Comparison of ENCODE assay signal across 24 cellular contexts in the genomic region with DNA sequence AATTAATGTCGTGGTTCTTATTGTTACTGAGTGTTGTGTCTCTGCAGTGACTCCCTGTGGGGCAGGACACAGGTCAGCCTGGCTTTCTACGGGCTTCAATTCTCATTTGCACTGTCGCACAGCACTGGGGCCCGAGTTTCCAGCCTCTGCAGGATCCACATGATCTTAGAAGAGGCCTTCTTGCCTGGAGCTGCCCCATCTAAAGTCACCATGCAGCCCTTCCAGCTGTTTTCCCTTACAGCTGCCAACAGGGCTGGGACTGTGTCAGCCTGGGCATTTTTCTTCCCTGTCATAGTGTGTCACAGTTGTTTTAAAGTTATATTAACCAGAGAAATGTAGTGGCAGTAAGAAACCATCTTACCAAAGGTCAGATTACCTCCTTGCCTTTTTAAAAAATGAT. TPM values are rescaled to one million over a fixed set of nuclear protein-coding genes. Genes with fewer than 3 reads are reported as not detected.
DNase-seq lines count a peak whose midpoint lies in the region; ATAC-seq and TF ChIP-seq lines count a peak whose summit lies in the region.
"Had no signal": no experiment of that assay in that cellular context is flagged by ENCODE, and none has a peak within 500 bp of the region (broad histone marks: within the 10 kb centered on the region; RNA-seq: fewer than 3 reads in every experiment).

No MANE protein-coding gene starts in this region.

- ATAC-seq in heart left ventricle (no peak), left ventricle myocardium superior (no peak)
- ATAC-seq: CD8-positive, alpha-beta T cell; GM23338; left lobe of liver; naive thymus-derived CD4-positive, alpha-beta T cell; pancreas; T-helper 17 cell had no signal

- H3K27ac Mint-ChIP-seq in chondrocyte (ENCODE audit: unreplicated experiment): no peak overlapping the region
- H3K27ac Mint-ChIP-seq in nephron: peak overlapping the region; percentile 0 to 49 (median 25)
- H3K27ac Mint-ChIP-seq: activated T-cell treated with anti-CD3 and anti-CD28 coated beads, Interleukin-2, amount 50 U/mL, for 24 hours; CD8-positive, alpha-beta T cell; GM23338; naive thymus-derived CD4-positive, alpha-beta T cell; T-helper 17 cell; type B pancreatic cell had no signal

- H3K9me3 Mint-ChIP-seq in chondrocyte (ENCODE audit: low read depth): no peaks in the 10 kb centered on the region
- no peaks in the 10 kb centered on the region for H3K9me3 Mint-ChIP-seq in nephron
- H3K9me3 Mint-ChIP-seq: activated T-cell treated with anti-CD3 and anti-CD28 coated beads, Interleukin-2, amount 50 U/mL, for 24 hours; CD8-positive, alpha-beta T cell; GM23338; naive thymus-derived CD4-positive, alpha-beta T cell; type B pancreatic cell had no signal

- no peaks in the 10 kb centered on the region for H3K27me3 ChIP-seq in heart left ventricle
- H3K27me3 ChIP-seq in transverse colon: no peaks in the 10 kb centered on the region
- H3K27me3 ChIP-seq: adrenal gland, pancreas had no signal

- TF ChIP-seq CTCF in heart left ventricle (IDR thresholded peaks at IDR 0.05) (no peak), chondrocyte (IDR thresholded peaks at IDR 0.05) (no peak), nephron (IDR thresholded peaks at IDR 0.05; ENCODE audit: unreplicated experiment in 3 of 3) (no peak), transverse colon (IDR thresholded peaks at IDR 0.05) (no peak)

- TF ChIP-seq EP300 in transverse colon (IDR thresholded peaks at IDR 0.05; ENCODE audit: low read depth): no peak

- 25 to 54% (median 44%) methylated on average over 4 of the region's 4 CpGs for WGBS in heart left ventricle, 4 donors
- 61 to 67% methylated on average over 1 to 4 of the region's 4 CpGs for WGBS in transverse colon (ENCODE audit: low coverage in 1 of 2), 2 donors

- H3K4me1 Mint-ChIP-seq in chondrocyte (ENCODE audit: low read depth): peaks cover 67% of the 10 kb centered on the region
- H3K4me1 Mint-ChIP-seq in nephron: peaks cover 57% of the 10 kb centered on the region

- no peak overlapping the region for H3K4me3 ChIP-seq in heart left ventricle
- H3K4me3 ChIP-seq in transverse colon: no peak overlapping the region
- H3K4me3 ChIP-seq: adrenal gland, GM23338, pancreas had no signal

- DNase-seq in heart left ventricle: peak in 1 of 5 donors; percentile 24
- no peak for DNase-seq in left ventricle myocardium superior
- DNase-seq in chondrocyte (ENCODE audit: low spot score): peak; percentile 24
- no peak for DNase-seq in transverse colon
- no peak for DNase-seq in stimulated activated CD8-positive, alpha-beta memory T cell treated with anti-CD3 and anti-CD28 coated beads, Interleukin-4, amount 100 ng/mL, for 48 hours
- DNase-seq in NOMO-1 treated with dmso at 0.1 percent for 144 hours (lab: John Stamatoyannopoulos, UW; ENCODE audit: unreplicated experiment): no peak
- no peak for DNase-seq in NCI-H1930 (lab: John Stamatoyannopoulos, UW)
- DNase-seq: activated T-cell treated with anti-CD3 and anti-CD28 coated beads, Interleukin-2, amount 50 U/mL, for 24 hours; CD8-positive, alpha-beta T cell; dermis blood vessel endothelial cell; DMS53; GDM1; KG1; naive thymus-derived CD4-positive, alpha-beta T cell; NCI-H1694 treated with DMSO at 0.1 percent for 48 hours; NCI-H526 treated with DMSO at 0.1 percent for 48 hours; pancreas; SK-N-SH; T-helper 17 cell had no signal

- peaks cover 3 to 92% (median 58%) of the 10 kb centered on the region in 12 donors for H3K4me1 ChIP-seq in heart left ventricle
- H3K4me1 ChIP-seq in transverse colon: peaks cover 11 to 40% (median 24%) of the 10 kb centered on the region in 4 donors
- H3K4me1 ChIP-seq: pancreas had no signal

- no peaks in the 10 kb centered on the region for H3K27me3 Mint-ChIP-seq in chondrocyte (ENCODE audit: low read depth)
- H3K27me3 Mint-ChIP-seq in nephron (ENCODE audit: low read depth): peaks cover 6% of the 10 kb centered on the region
- H3K27me3 Mint-ChIP-seq: activated T-cell treated with anti-CD3 and anti-CD28 coated beads, Interleukin-2, amount 50 U/mL, for 24 hours; type B pancreatic cell had no signal

- intact Hi-C loops in heart left ventricle (cut with DNase I): loop anchor here in 3 of 10 donors (2.0 to 5.0 kb wide), 4 partner anchors 40 to 149 kb away; no protein-coding TSS in a partner anchor
- intact Hi-C loops in left ventricle myocardium superior (cut with micrococcal nuclease): loop anchor here (5.0 kb wide), 1 partner anchor 150 kb away; no protein-coding TSS in a partner anchor
- intact Hi-C loops in transverse colon (cut with DNase I; ENCODE audit: low total_unique reads): loop anchor here (2.0 kb wide), 1 partner anchor 149 kb away; no protein-coding TSS in a partner anchor

- no peaks in the 10 kb centered on the region for H3K9me3 ChIP-seq in heart left ventricle
- no peaks in the 10 kb centered on the region for H3K9me3 ChIP-seq in transverse colon
- H3K9me3 ChIP-seq: adrenal gland, pancreas, SK-N-SH had no signal

- no peak for TF ChIP-seq POLR2A in heart left ventricle (IDR thresholded peaks at IDR 0.05)
- no peak for TF ChIP-seq POLR2A in transverse colon (IDR thresholded peaks at IDR 0.05)

- H3K4me3 Mint-ChIP-seq in chondrocyte (ENCODE audit: unreplicated experiment) (no peak overlapping the region), nephron (no peak overlapping the region)
- H3K4me3 Mint-ChIP-seq: activated T-cell treated with anti-CD3 and anti-CD28 coated beads, Interleukin-2, amount 50 U/mL, for 24 hours; CD8-positive, alpha-beta T cell; GM23338; naive thymus-derived CD4-positive, alpha-beta T cell; T-helper 17 cell; type B pancreatic cell had no signal

- in situ Hi-C loops in transverse colon (cut with MboI; ENCODE audit: low pct_ligation_motif_present in 1 of 4, low pct_unique_long_range_greater_than_20kb in 1 of 4, low sequenced_read_pairs in 3 of 4): loop anchor here in 3 of 4 donors (5.0 to 10.0 kb wide), 2 partner anchors 145 to 153 kb away; no protein-coding TSS in a partner anchor

- H3K27ac ChIP-seq in heart left ventricle (peak overlapping the region in 10 of 12 donors; percentile 25 to 94 (median 78)), transverse colon (peak overlapping the region; percentile 11 to 75 (median 30))
- H3K27ac ChIP-seq: pancreas had no signal

- H3K36me3 ChIP-seq in heart left ventricle: peaks cover 0 to 92% (median 62%) of the 10 kb centered on the region in 9 donors
- H3K36me3 ChIP-seq in transverse colon: peaks cover 0 to 4% (median 1%) of the 10 kb centered on the region in 4 donors
- H3K36me3 ChIP-seq: pancreas had no signal

- H3K36me3 Mint-ChIP-seq in chondrocyte (ENCODE audit: low read depth) (peaks cover 52% of the 10 kb centered on the region), nephron (ENCODE audit: low read depth) (peaks cover 46% of the 10 kb centered on the region)

RNA-seq across cellular contexts. Expression of gene FHL2, which starts 27.0 kb away (rescaled TPM):
- total RNA-seq in heart left ventricle (1,000 to 10,000 TPM in 7 of 9 donors, 100 to 1,000 TPM in 2; 649 to 4,692 (median 1,370) TPM), left ventricle myocardium superior (1,772 TPM), chondrocyte (63.6 to 104 TPM (median 97.3 TPM) in 3 replicates), transverse colon (100 to 1,000 TPM in 1 of 4 donors, 10 to 100 TPM in 3; 56.1 to 140 (median 89.2) TPM)
- polyA plus RNA-seq in heart left ventricle: 100 to 1,000 TPM; 669 to 913 TPM

RNA-seq across cellular contexts. Expression of gene C2orf49, which starts 34.5 kb away (rescaled TPM):
- total RNA-seq in heart left ventricle: 10 to 100 TPM; 12.1 to 21.7 (median 15.6) TPM
- 10 to 100 TPM; 14.5 to 15.7 TPM for polyA plus RNA-seq in heart left ventricle
- 18.6 TPM for total RNA-seq in left ventricle myocardium superior
- total RNA-seq in chondrocyte: 14.9 to 15.3 TPM (median 14.9 TPM) in 3 replicates
- total RNA-seq in transverse colon: 10 to 100 TPM in 3 of 4 donors, 1 to 10 TPM in 1; 1.8 to 17.6 (median 14.5) TPM

RNA-seq across cellular contexts. Expression of gene TGFBRAP1, which starts 42.3 kb away (rescaled TPM):
- 10 to 100 TPM in 7 of 9 donors, 1 to 10 TPM in 2; 7.6 to 20.0 (median 13.1) TPM for total RNA-seq in heart left ventricle
- polyA plus RNA-seq in heart left ventricle: 1 to 10 TPM; 1.8 to 8.2 TPM
- 9.8 TPM for total RNA-seq in left ventricle myocardium superior
- 18.3 to 21.4 TPM (median 18.5 TPM) in 3 replicates for total RNA-seq in chondrocyte
- 10 to 100 TPM; 13.1 to 21.8 (median 19.4) TPM for total RNA-seq in transverse colon
